Comparison of ENCODE assay signal across 1 cellular context in genomic region chr10:5284311-5285057, GRCh38.
TF ChIP-seq lines count a peak whose summit lies in the region.

No MANE protein-coding gene starts in this region.

TF ChIP-seq in K562, 482 proteins besides CTCF, POLR2A, EP300 and RAD21 (continued from another document and continues in another):
- TF ChIP-seq CHD4 (IDR thresholded peaks at IDR 0.05; ENCODE audit: insufficient read depth, insufficient replicate concordance, low read depth, low read length, poor library complexity, severe bottlenecking) (no peak), ARID1B (IDR thresholded peaks at IDR 0.05) (peak; percentile 75), ID3 (CRISPR knock-in tag; IDR thresholded peaks at IDR 0.05) (no peak), ID3 (tag; IDR thresholded peaks at IDR 0.05) (no peak), NELFE (IDR thresholded peaks at IDR 0.05; ENCODE audit: insufficient read depth, insufficient read length) (no peak), ZNF445 (CRISPR knock-in tag; IDR thresholded peaks at IDR 0.05; ENCODE audit: low read depth) (no peak), CREB1 (IDR thresholded peaks at IDR 0.05) (0 out of 2 replicates have a peak, but pooled peaks have one; percentile 26), CREB1 (CRISPR knock-in tag; IDR thresholded peaks at IDR 0.05) (no peak), KLF10 (CRISPR knock-in tag; IDR thresholded peaks at IDR 0.05) (no peak), SAFB2 (IDR thresholded peaks at IDR 0.05; ENCODE audit: borderline replicate concordance, low read depth, low read length, severe bottlenecking) (no peak), CREB3 (tag; conservative IDR thresholded peaks at IDR 0.05; ENCODE audit: low read depth) (peak; percentile 65; the same call in 1 of the 2 replicates), GABPB2 (CRISPR knock-in tag; conservative IDR thresholded peaks at IDR 0.05) (no peak), TCFL5 (CRISPR knock-in tag; conservative IDR thresholded peaks at IDR 0.05) (no peak), ETV1 (tag; conservative IDR thresholded peaks at IDR 0.05; ENCODE audit: low read depth) (peak; percentile 92), TCF7L2 (IDR thresholded peaks at IDR 0.05; ENCODE audit: low read depth, low read length) (no peak), OTX1 (CRISPR knock-in tag; IDR thresholded peaks at IDR 0.05) (no peak), ZNF12 (CRISPR knock-in tag; IDR thresholded peaks at IDR 0.05) (no peak), ZNF584 (CRISPR knock-in tag; IDR thresholded peaks at IDR 0.05; ENCODE audit: low read depth) (peak; percentile 87), ZFP36 (IDR thresholded peaks at IDR 0.05; ENCODE audit: low read depth, low read length, partially characterized antibody) (no peak), STAT5B (CRISPR knock-in tag; IDR thresholded peaks at IDR 0.05) (no peak), STAT5A (IDR thresholded peaks at IDR 0.05; ENCODE audit: borderline replicate concordance, low read length) (no peak; the same call in 1 of the 2 replicates), KDM5B (IDR thresholded peaks at IDR 0.05; ENCODE audit: insufficient replicate concordance, low read depth, low read length) (no peak), EGR1 (conservative IDR thresholded peaks at IDR 0.05) (no peak), RUNX1 (IDR thresholded peaks at IDR 0.05; ENCODE audit: low read depth) (no peak), SNAPC5 (CRISPR knock-in tag; IDR thresholded peaks at IDR 0.05) (no peak), HDAC1 (IDR thresholded peaks at IDR 0.05) (no peak; a peak in 1 of 4 replicates), ZNF277 (CRISPR knock-in tag; IDR thresholded peaks at IDR 0.05; ENCODE audit: borderline replicate concordance) (no peak), DPF2 (IDR thresholded peaks at IDR 0.05) (peak; percentile 88), ZEB2 (IDR thresholded peaks at IDR 0.05) (no peak), ZC3H4 (CRISPR knock-in tag; IDR thresholded peaks at IDR 0.05; ENCODE audit: borderline replicate concordance) (no peak), JUN (IDR thresholded peaks at IDR 0.05; ENCODE audit: borderline replicate concordance, low read depth, low read length) (peak; percentile 83), JUN (CRISPR knock-in tag; IDR thresholded peaks at IDR 0.05; ENCODE audit: borderline replicate concordance) (no peak), STAT6 (CRISPR knock-in tag; IDR thresholded peaks at IDR 0.05) (no peak), ETV6 (IDR thresholded peaks at IDR 0.05; ENCODE audit: borderline replicate concordance in 1 of 2, low read depth in 2 of 2, low read length in 1 of 2) (no peak), ETV6 (CRISPR knock-in tag; IDR thresholded peaks at IDR 0.05; ENCODE audit: borderline replicate concordance) (no peak), SUPT5H (IDR thresholded peaks at IDR 0.05) (no peak), ZNF239 (CRISPR knock-in tag; IDR thresholded peaks at IDR 0.05) (no peak), NR2C1 (IDR thresholded peaks at IDR 0.05) (no peak), NR2C1 (tag; IDR thresholded peaks at IDR 0.05) (peak; percentile 51), ZBTB8A (IDR thresholded peaks at IDR 0.05; ENCODE audit: partially characterized antibody) (no peak), PKNOX1 (IDR thresholded peaks at IDR 0.05) (peak; percentile 56), KAT2B (IDR thresholded peaks at IDR 0.05; ENCODE audit: low read depth, low read length) (no peak), CBFB (CRISPR knock-in tag; IDR thresholded peaks at IDR 0.05) (no peak), FOXK2 (conservative IDR thresholded peaks at IDR 0.05 in 1 of 2, IDR thresholded peaks at IDR 0.05 in 1 of 2; ENCODE audit: low read depth in 2 of 2) (no peak; a peak in 1 of 4 replicates), ZNF583 (CRISPR knock-in tag; IDR thresholded peaks at IDR 0.05) (no peak), ZNF175 (CRISPR knock-in tag; IDR thresholded peaks at IDR 0.05; ENCODE audit: low read depth) (peak; percentile 93), ZNF507 (tag; conservative IDR thresholded peaks at IDR 0.05) (no peak), TSC22D4 (tag; IDR thresholded peaks at IDR 0.05) (no peak), PTRF (tag; IDR thresholded peaks at IDR 0.05) (no peak), MYBL2 (IDR thresholded peaks at IDR 0.05; ENCODE audit: low read depth) (no peak), MYBL2 (CRISPR knock-in tag; IDR thresholded peaks at IDR 0.05; ENCODE audit: borderline replicate concordance) (no peak)
- TF ChIP-seq, protein P1, sequence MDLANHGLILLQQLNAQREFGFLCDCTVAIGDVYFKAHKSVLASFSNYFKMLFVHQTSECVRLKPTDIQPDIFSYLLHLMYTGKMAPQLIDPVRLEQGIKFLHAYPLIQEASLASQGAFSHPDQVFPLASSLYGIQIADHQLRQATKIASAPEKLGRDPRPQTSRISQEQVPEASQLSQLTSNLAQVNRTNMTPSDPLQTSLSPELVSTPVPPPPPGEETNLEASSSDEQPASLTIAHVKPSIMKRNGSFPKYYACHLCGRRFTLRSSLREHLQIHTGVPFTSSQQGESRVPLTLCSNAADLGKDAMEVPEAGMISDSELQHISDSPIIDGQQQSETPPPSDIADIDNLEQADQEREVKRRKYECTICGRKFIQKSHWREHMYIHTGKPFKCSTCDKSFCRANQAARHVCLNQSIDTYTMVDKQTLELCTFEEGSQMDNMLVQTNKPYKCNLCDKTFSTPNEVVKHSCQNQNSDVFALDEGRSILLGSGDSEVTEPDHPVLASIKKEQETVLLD (IDR thresholded peaks at IDR 0.05) = no peak
- TF ChIP-seq, protein P2, sequence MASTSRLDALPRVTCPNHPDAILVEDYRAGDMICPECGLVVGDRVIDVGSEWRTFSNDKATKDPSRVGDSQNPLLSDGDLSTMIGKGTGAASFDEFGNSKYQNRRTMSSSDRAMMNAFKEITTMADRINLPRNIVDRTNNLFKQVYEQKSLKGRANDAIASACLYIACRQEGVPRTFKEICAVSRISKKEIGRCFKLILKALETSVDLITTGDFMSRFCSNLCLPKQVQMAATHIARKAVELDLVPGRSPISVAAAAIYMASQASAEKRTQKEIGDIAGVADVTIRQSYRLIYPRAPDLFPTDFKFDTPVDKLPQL (IDR thresholded peaks at IDR 0.05; ENCODE audit: extremely low read depth, insufficient read length) = no peak
- TF ChIP-seq, protein P3, sequence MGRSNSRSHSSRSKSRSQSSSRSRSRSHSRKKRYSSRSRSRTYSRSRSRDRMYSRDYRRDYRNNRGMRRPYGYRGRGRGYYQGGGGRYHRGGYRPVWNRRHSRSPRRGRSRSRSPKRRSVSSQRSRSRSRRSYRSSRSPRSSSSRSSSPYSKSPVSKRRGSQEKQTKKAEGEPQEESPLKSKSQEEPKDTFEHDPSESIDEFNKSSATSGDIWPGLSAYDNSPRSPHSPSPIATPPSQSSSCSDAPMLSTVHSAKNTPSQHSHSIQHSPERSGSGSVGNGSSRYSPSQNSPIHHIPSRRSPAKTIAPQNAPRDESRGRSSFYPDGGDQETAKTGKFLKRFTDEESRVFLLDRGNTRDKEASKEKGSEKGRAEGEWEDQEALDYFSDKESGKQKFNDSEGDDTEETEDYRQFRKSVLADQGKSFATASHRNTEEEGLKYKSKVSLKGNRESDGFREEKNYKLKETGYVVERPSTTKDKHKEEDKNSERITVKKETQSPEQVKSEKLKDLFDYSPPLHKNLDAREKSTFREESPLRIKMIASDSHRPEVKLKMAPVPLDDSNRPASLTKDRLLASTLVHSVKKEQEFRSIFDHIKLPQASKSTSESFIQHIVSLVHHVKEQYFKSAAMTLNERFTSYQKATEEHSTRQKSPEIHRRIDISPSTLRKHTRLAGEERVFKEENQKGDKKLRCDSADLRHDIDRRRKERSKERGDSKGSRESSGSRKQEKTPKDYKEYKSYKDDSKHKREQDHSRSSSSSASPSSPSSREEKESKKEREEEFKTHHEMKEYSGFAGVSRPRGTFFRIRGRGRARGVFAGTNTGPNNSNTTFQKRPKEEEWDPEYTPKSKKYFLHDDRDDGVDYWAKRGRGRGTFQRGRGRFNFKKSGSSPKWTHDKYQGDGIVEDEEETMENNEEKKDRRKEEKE (IDR thresholded peaks at IDR 0.05; ENCODE audit: borderline replicate concordance in 1 of 2, control insufficient read depth in 1 of 2, low read depth in 2 of 2, low read length in 1 of 2) = no peak
- TF ChIP-seq, protein P4, sequence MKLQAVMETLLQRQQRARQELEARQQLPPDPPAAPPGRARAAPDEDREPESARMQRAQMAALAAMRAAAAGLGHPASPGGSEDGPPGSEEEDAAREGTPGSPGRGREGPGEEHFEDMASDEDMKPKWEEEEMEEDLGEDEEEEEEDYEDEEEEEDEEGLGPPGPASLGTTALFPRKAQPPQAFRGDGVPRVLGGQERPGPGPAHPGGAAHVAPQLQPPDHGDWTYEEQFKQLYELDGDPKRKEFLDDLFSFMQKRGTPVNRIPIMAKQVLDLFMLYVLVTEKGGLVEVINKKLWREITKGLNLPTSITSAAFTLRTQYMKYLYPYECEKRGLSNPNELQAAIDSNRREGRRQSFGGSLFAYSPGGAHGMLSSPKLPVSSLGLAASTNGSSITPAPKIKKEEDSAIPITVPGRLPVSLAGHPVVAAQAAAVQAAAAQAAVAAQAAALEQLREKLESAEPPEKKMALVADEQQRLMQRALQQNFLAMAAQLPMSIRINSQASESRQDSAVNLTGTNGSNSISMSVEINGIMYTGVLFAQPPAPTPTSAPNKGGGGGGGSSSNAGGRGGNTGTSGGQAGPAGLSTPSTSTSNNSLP (IDR thresholded peaks at IDR 0.05; ENCODE audit: borderline replicate concordance, low read depth, low read length) = peak; percentile 62; the same call in 1 of the 2 replicates
- TF ChIP-seq, protein P5, sequence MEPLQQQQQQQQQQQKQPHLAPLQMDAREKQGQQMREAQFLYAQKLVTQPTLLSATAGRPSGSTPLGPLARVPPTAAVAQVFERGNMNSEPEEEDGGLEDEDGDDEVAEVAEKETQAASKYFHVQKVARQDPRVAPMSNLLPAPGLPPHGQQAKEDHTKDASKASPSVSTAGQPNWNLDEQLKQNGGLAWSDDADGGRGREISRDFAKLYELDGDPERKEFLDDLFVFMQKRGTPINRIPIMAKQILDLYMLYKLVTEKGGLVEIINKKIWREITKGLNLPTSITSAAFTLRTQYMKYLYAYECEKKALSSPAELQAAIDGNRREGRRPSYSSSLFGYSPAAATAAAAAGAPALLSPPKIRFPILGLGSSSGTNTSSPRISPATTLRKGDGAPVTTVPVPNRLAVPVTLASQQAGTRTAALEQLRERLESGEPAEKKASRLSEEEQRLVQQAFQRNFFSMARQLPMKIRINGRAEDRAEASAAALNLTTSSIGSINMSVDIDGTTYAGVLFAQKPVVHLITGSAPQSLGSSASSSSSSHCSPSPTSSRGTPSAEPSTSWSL (CRISPR knock-in tag; IDR thresholded peaks at IDR 0.05; ENCODE audit: borderline replicate concordance) = no peak
- TF ChIP-seq, protein P6, sequence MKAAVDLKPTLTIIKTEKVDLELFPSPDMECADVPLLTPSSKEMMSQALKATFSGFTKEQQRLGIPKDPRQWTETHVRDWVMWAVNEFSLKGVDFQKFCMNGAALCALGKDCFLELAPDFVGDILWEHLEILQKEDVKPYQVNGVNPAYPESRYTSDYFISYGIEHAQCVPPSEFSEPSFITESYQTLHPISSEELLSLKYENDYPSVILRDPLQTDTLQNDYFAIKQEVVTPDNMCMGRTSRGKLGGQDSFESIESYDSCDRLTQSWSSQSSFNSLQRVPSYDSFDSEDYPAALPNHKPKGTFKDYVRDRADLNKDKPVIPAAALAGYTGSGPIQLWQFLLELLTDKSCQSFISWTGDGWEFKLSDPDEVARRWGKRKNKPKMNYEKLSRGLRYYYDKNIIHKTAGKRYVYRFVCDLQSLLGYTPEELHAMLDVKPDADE (conservative IDR thresholded peaks at IDR 0.05; ENCODE audit: control insufficient read depth, low read depth, low read length) = no peak
